Comparison of ENCODE assay signal across 8 cellular contexts in the genomic region with DNA sequence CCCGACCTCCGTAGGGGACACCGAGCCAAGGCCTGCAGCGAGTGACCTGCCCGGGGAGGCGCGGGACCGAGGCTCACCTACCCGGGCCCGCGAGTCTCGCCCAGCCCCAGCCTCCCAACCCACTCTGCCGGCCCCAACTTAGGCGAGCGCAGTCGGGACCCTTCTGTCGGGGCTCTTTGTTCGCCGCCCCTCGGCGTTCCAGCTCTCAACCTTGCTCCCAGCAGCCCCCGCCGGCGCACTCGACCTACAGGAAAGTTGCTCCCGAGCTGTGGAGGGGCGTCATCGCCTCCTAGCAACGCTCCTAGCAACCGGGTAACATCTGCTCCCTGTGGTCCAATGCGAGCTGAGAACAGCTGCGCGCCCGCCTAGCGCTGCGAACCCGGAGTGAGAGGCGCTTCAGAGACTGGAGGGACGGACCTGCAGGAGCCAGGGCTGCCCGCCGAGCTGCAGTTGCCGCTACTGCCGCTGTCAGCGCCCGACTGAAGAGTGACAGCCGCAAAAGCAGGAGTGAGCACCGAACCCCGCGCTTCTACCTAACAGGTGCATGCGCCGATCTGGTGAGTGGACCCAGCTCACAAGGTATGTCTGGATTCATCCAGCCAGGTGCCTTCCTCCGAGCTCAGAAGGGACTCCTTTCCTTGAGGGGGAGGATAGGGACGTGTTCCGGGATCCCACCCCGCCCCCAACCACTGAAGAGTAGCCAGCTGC.
DNase-seq lines count a peak whose midpoint lies in the region; ATAC-seq and TF ChIP-seq lines count a peak whose summit lies in the region.

No MANE protein-coding gene starts in this region.

- intact Hi-C loops in left ventricle myocardium superior (cut with micrococcal nuclease) = no loop called here
- intact Hi-C loops in posterior vena cava (cut with DNase I) = no loop called here

- H3K4me3 Mint-ChIP-seq in type B pancreatic cell = peak overlapping the region; percentile 86

- no peak overlapping the region for H3K27ac Mint-ChIP-seq in type B pancreatic cell

- no peaks in the 10 kb centered on the region for H3K36me3 ChIP-seq in BE2C
- H3K36me3 ChIP-seq in SJSA1 = no peaks in the 10 kb centered on the region

- H3K27me3 ChIP-seq in BE2C (peaks cover 54% of the 10 kb centered on the region), SJSA1 (replicated peaks) (peaks cover 55% of the 10 kb centered on the region)

- DNase-seq in BE2C (peak; percentile 88), SJSA1 (ENCODE audit: low read depth in 1 of 2, low spot score in 2 of 2) (peak; percentile 4 to 49), left ventricle myocardium superior (peak; percentile 73), posterior vena cava (ENCODE audit: low spot score) (peak; percentile 82), type B pancreatic cell (ENCODE audit: extremely low spot score, unreplicated experiment) (peak; percentile 84)
- peak; percentile 20 for DNase-seq in activated naive CD8-positive, alpha-beta T cell treated with anti-CD3 and anti-CD28 coated beads, Interleukin-2, amount 50 U/mL, for 16 hours (ENCODE audit: low read depth, low spot score)

- no peaks in the 10 kb centered on the region for H3K36me3 Mint-ChIP-seq in type B pancreatic cell

- H3K27ac ChIP-seq in SJSA1 = no peak overlapping the region

- H3K4me1 ChIP-seq in BE2C = no peaks in the 10 kb centered on the region
- peaks cover 6% of the 10 kb centered on the region for H3K4me1 ChIP-seq in SJSA1 (replicated peaks)

- peak overlapping the region; percentile 15; the same call in 1 of the 2 replicates for H3K4me3 ChIP-seq in BE2C (ENCODE audit: low read depth, low read length)
- no peak overlapping the region for H3K4me3 ChIP-seq in SJSA1

- H3K9me3 ChIP-seq in BE2C (no peaks in the 10 kb centered on the region), SJSA1 (replicated peaks) (no peaks in the 10 kb centered on the region; the same call in 1 of the 2 replicates)

- TF ChIP-seq CTCF in BE2C (IDR thresholded peaks at IDR 0.05; ENCODE audit: low read depth, low read length) (peak; percentile 49), type B pancreatic cell (conservative IDR thresholded peaks at IDR 0.05) (peak; percentile 76)

- H3K27me3 Mint-ChIP-seq in type B pancreatic cell = peaks cover 89% of the 10 kb centered on the region

- no peaks in the 10 kb centered on the region for H3K9me3 Mint-ChIP-seq in type B pancreatic cell

- H3K4me1 Mint-ChIP-seq in type B pancreatic cell (ENCODE audit: unreplicated experiment) = peaks cover 5% of the 10 kb centered on the region

- ATAC-seq in GM19452 (IDR thresholded peaks at IDR 0.05; ENCODE audit: unreplicated experiment) = peak; percentile 95
- ATAC-seq in HG03571 (IDR thresholded peaks at IDR 0.05; ENCODE audit: unreplicated experiment) = peak; percentile 91
- peak; percentile 96 for ATAC-seq in left ventricle myocardium superior

Comparison
In these comparisons a context has a peak if more than half of its experiments do, and no peak if none do; other contexts are left out.
1. DNase-seq: peak in every context shown above with its lines; median percentile 88 in BE2C; 84 in type B pancreatic cell; 82 in posterior vena cava; 73 in left ventricle myocardium superior; 26 in SJSA1; 20 in activated naive CD8-positive, alpha-beta T cell treated with anti-CD3 and anti-CD28 coated beads, Interleukin-2, amount 50 U/mL, for 16 hours.